Comparison of ENCODE assay signal across 1 cellular context in the genomic region with DNA sequence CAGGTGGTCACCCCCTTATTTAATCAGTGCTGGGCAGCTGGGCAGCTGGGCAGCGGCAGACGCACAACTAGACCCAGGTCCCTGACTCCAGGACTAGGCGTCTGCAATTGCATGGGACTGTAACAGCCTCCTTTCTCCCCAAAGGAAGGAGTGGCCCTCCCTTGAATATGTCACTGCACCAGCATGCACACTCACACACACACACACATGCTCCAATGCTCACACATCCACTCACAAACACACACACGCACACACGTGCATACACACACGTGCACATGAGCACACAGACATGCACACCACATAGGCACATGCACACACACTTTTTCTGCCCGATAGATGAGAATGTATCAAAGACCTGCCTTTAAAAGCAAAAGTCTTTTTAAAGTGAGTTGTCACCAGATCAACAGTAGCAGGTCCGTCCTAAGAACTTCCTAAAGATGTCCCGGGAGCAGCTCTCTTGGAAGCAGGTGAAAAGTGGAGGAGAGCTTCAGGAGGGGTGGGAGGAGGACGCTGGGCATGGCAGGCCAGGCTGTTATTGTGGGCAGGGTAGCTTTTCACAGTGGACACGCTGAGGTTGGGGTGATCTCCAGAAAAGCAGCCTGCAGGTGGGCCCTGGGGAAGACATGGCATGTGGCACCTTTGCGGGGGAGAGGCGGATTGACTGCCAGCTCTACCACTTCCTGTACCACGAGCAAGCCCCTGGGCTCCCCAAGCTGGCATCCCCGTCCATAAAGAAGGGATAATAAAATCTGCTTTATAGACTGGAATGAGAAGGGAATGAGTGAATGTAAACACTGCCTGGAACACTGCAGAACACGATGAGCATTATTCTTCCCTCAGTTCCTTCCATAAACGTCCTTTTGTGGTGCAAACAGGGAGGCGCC.
TF ChIP-seq lines count a peak whose summit lies in the region.

No MANE protein-coding gene starts in this region.

TF ChIP-seq in HepG2, 621 proteins besides CTCF, POLR2A, EP300 and RAD21:
- TF ChIP-seq, protein P1, sequence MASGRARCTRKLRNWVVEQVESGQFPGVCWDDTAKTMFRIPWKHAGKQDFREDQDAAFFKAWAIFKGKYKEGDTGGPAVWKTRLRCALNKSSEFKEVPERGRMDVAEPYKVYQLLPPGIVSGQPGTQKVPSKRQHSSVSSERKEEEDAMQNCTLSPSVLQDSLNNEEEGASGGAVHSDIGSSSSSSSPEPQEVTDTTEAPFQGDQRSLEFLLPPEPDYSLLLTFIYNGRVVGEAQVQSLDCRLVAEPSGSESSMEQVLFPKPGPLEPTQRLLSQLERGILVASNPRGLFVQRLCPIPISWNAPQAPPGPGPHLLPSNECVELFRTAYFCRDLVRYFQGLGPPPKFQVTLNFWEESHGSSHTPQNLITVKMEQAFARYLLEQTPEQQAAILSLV (CRISPR knock-in tag; IDR thresholded peaks at IDR 0.05; ENCODE audit: borderline replicate concordance) = no peak
- TF ChIP-seq ZSCAN20 (CRISPR knock-in tag; IDR thresholded peaks at IDR 0.05; ENCODE audit: borderline replicate concordance) (no peak), ZNF552 (CRISPR knock-in tag; IDR thresholded peaks at IDR 0.05; ENCODE audit: borderline replicate concordance) (no peak), MATR3 (CRISPR knock-in tag; IDR thresholded peaks at IDR 0.05) (no peak), DPF2 (CRISPR knock-in tag; IDR thresholded peaks at IDR 0.05; ENCODE audit: borderline replicate concordance, low read depth) (no peak)
- TF ChIP-seq, protein P2, sequence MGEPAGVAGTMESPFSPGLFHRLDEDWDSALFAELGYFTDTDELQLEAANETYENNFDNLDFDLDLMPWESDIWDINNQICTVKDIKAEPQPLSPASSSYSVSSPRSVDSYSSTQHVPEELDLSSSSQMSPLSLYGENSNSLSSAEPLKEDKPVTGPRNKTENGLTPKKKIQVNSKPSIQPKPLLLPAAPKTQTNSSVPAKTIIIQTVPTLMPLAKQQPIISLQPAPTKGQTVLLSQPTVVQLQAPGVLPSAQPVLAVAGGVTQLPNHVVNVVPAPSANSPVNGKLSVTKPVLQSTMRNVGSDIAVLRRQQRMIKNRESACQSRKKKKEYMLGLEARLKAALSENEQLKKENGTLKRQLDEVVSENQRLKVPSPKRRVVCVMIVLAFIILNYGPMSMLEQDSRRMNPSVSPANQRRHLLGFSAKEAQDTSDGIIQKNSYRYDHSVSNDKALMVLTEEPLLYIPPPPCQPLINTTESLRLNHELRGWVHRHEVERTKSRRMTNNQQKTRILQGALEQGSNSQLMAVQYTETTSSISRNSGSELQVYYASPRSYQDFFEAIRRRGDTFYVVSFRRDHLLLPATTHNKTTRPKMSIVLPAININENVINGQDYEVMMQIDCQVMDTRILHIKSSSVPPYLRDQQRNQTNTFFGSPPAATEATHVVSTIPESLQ (CRISPR knock-in tag; conservative IDR thresholded peaks at IDR 0.05) = no peak
- TF ChIP-seq, protein P3, sequence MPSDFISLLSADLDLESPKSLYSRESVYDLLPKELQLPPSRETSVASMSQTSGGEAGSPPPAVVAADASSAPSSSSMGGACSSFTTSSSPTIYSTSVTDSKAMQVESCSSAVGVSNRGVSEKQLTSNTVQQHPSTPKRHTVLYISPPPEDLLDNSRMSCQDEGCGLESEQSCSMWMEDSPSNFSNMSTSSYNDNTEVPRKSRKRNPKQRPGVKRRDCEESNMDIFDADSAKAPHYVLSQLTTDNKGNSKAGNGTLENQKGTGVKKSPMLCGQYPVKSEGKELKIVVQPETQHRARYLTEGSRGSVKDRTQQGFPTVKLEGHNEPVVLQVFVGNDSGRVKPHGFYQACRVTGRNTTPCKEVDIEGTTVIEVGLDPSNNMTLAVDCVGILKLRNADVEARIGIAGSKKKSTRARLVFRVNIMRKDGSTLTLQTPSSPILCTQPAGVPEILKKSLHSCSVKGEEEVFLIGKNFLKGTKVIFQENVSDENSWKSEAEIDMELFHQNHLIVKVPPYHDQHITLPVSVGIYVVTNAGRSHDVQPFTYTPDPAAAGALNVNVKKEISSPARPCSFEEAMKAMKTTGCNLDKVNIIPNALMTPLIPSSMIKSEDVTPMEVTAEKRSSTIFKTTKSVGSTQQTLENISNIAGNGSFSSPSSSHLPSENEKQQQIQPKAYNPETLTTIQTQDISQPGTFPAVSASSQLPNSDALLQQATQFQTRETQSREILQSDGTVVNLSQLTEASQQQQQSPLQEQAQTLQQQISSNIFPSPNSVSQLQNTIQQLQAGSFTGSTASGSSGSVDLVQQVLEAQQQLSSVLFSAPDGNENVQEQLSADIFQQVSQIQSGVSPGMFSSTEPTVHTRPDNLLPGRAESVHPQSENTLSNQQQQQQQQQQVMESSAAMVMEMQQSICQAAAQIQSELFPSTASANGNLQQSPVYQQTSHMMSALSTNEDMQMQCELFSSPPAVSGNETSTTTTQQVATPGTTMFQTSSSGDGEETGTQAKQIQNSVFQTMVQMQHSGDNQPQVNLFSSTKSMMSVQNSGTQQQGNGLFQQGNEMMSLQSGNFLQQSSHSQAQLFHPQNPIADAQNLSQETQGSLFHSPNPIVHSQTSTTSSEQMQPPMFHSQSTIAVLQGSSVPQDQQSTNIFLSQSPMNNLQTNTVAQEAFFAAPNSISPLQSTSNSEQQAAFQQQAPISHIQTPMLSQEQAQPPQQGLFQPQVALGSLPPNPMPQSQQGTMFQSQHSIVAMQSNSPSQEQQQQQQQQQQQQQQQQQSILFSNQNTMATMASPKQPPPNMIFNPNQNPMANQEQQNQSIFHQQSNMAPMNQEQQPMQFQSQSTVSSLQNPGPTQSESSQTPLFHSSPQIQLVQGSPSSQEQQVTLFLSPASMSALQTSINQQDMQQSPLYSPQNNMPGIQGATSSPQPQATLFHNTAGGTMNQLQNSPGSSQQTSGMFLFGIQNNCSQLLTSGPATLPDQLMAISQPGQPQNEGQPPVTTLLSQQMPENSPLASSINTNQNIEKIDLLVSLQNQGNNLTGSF (CRISPR knock-in tag; IDR thresholded peaks at IDR 0.05) = no peak
